Comparison of ENCODE assay signal across 9 cellular contexts in the genomic region with DNA sequence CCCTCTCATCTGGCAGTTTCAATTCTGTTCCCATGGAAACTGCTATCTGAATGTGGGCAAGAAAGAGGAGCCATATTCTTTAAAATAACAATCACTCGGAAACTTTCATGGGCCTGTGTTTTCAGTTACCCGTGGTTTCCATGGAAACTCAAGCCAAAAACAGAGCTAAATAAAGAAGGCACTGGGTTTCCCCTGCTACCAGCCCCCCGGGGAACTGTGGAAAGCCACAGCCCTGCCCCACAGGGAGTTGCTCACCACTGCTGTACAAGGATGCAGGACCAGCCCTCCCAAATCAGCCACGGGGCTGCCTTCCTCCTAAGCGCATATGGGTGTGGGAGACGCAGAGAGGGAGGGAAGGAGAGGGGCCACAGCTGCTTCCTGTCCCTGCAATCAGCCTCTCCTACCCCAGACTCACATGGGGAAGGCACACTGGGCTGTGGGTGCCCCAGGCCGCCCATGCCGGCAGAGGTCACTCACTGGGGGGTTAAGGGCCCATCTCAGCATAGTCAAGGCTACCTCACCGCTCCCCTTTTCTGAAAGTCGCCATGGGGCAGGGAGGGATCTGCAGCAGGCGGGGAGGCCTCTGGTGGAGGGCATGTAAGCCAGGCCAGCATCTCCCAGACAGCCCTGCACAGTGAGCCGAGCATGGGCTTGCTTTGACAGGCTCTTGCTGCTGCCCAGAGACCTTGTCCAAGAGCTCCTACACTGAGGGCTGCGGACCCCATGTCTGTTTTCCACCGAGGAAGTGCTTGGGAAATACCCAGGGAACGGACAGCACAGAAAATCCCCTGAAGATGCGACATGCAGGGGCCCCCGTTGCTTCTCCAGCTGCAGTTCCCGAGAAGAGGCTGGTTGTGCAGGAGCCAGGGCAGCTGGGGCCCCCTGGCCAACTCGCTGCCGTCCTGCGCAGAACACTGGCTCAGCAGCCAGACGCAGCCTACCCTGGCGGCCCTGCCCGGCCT.
DNase-seq lines count a peak whose midpoint lies in the region; ATAC-seq, FAIRE-seq and TF ChIP-seq lines count a peak whose summit lies in the region.
"Had no signal": no experiment of that assay in that cellular context is flagged by ENCODE, and none has a peak within 500 bp of the region (broad histone marks: within the 10 kb centered on the region; RNA-seq: fewer than 3 reads in every experiment).

No MANE protein-coding gene starts in this region.

- H3K9me3 Mint-ChIP-seq in activated T-helper 1 cell treated with anti-CD3 and anti-CD28 coated beads, Interleukin-12 subunit alpha, Interleukin-12 subunit beta, Interleukin-2, Interleukin-4 antibody, amounts not matched to agents 30 ng/mL and 10 ng/mL and 1 ng/mL, durations not matched to agents 14 hours and 24 hours and 36 hours, result peaks cover 5% of the 10 kb centered on the region

- peaks cover 0 to 8% (median 6%) of the 10 kb centered on the region in 4 experiments; a peak in 6 of 7 replicates for H3K4me1 ChIP-seq in H1 (replicated peaks in 1 of 4; ENCODE audit: control insufficient read depth in 3 of 4, insufficient read depth in 4 of 4, low read length in 3 of 4)

- intact Hi-C loops in activated T-helper 1 cell treated with anti-CD3 and anti-CD28 coated beads, Interleukin-12 subunit alpha, Interleukin-12 subunit beta, Interleukin-2, Interleukin-4 antibody, amounts not matched to agents 30 ng/mL and 10 ng/mL and 1 ng/mL, durations not matched to agents 14 hours and 24 hours and 36 hours (cut with micrococcal nuclease), result no loop called here

- FAIRE-seq in H1 (lab: Jason Lieb, UNC), result peak; percentile 13

- TF ChIP-seq RAD21 in H1 (IDR thresholded peaks at IDR 0.05 in 1 of 2, conservative IDR thresholded peaks at IDR 0.05 in 1 of 2; ENCODE audit: low read depth in 2 of 2, low read length in 2 of 2), result no peak

- H3K4me3 ChIP-seq in H1 (ENCODE audit: extremely low read depth in 1 of 4, insufficient read depth in 2 of 4, low read depth in 3 of 4, low read length in 4 of 4), result no peak overlapping the region; a peak in 1 of 8 replicates
- H3K4me3 ChIP-seq: smooth muscle cell had no signal

- H3K27ac Mint-ChIP-seq in activated T-helper 1 cell treated with anti-CD3 and anti-CD28 coated beads, Interleukin-12 subunit alpha, Interleukin-12 subunit beta, Interleukin-2, Interleukin-4 antibody, amounts not matched to agents 30 ng/mL and 10 ng/mL and 1 ng/mL, durations not matched to agents 14 hours and 24 hours and 36 hours, result no peak overlapping the region

- no peak overlapping the region for H3K14ac ChIP-seq in H1 (ENCODE audit: insufficient read length)

- TF ChIP-seq POLR2A in H1 (IDR thresholded peaks at IDR 0.05; ENCODE audit: control extremely low read depth in 1 of 2, low read depth in 2 of 2, low read length in 2 of 2), result no peak

- peak; percentile 13 for DNase-seq in stimulated activated CD4-positive, alpha-beta T cell treated with anti-CD3 and anti-CD28 coated beads, Interleukin-15, amount 100 ng/mL, for 24 hours
- no peak for DNase-seq in stimulated activated CD4-positive, alpha-beta T cell treated with anti-CD3 and anti-CD28 coated beads, Interleukin-4, amount 100 ng/mL, for 1 hour
- DNase-seq in H1 (ENCODE audit: low read depth in 1 of 2, low spot score in 2 of 2) (no peak), NCI-H345 (lab: John Stamatoyannopoulos, UW) (no peak), cerebellar nuclear complex (lab: John Stamatoyannopoulos, UW) (no peak)
- DNase-seq in activated T-helper 1 cell treated with anti-CD3 and anti-CD28 coated beads, Interleukin-12 subunit alpha, Interleukin-12 subunit beta, Interleukin-2, Interleukin-4 antibody, amounts not matched to agents 30 ng/mL and 10 ng/mL and 1 ng/mL, durations not matched to agents 14 hours and 24 hours and 36 hours (ENCODE audit: low spot score), result no peak

- H4K8ac ChIP-seq in H1 (ENCODE audit: extremely low read depth, insufficient read depth, low read length), result peak overlapping the region; percentile 77

- no peaks in the 10 kb centered on the region for H4K20me1 ChIP-seq in H1 (replicated peaks in 1 of 2; ENCODE audit: control insufficient read depth in 1 of 2, insufficient read depth in 2 of 2, low read length in 2 of 2)

- H3K79me2 ChIP-seq in H1 (ENCODE audit: control insufficient read depth in 1 of 2, insufficient read depth in 2 of 2, low read length in 2 of 2), result no peaks in the 10 kb centered on the region

- H4K5ac ChIP-seq in H1 (ENCODE audit: insufficient read length, low read depth, low read length), result no peak overlapping the region

- POLR2A ChIA-PET in H1 (lab: Charles Lee; ENCODE audit: partially characterized antibody), result no interaction called here

- no peak for TF ChIP-seq CTCF in H1 (IDR thresholded peaks at IDR 0.05; ENCODE audit: control extremely low read depth in 1 of 3, insufficient read depth in 1 of 3, low read depth in 1 of 3, low read length in 3 of 3)

- H2AFZ ChIP-seq in H1 (ENCODE audit: low read length), result peak overlapping the region; percentile 61

- H3K27me3 ChIP-seq in H1 (replicated peaks in 1 of 4; ENCODE audit: control insufficient read depth in 3 of 4, extremely low read depth in 1 of 4, insufficient read depth in 3 of 4, low read length in 3 of 4), result no peaks in the 10 kb centered on the region

- H3K36me3 Mint-ChIP-seq in activated T-helper 1 cell treated with anti-CD3 and anti-CD28 coated beads, Interleukin-12 subunit alpha, Interleukin-12 subunit beta, Interleukin-2, Interleukin-4 antibody, amounts not matched to agents 30 ng/mL and 10 ng/mL and 1 ng/mL, durations not matched to agents 14 hours and 24 hours and 36 hours (ENCODE audit: low read depth), result no peaks in the 10 kb centered on the region

- peaks cover 6% of the 10 kb centered on the region for H3K4me1 Mint-ChIP-seq in activated T-helper 1 cell treated with anti-CD3 and anti-CD28 coated beads, Interleukin-12 subunit alpha, Interleukin-12 subunit beta, Interleukin-2, Interleukin-4 antibody, amounts not matched to agents 30 ng/mL and 10 ng/mL and 1 ng/mL, durations not matched to agents 14 hours and 24 hours and 36 hours (ENCODE audit: low read depth)

- peak overlapping the region; percentile 99 for H2BK12ac ChIP-seq in H1 (ENCODE audit: low read depth, low read length)

- H3K27me3 Mint-ChIP-seq in activated T-helper 1 cell treated with anti-CD3 and anti-CD28 coated beads, Interleukin-12 subunit alpha, Interleukin-12 subunit beta, Interleukin-2, Interleukin-4 antibody, amounts not matched to agents 30 ng/mL and 10 ng/mL and 1 ng/mL, durations not matched to agents 14 hours and 24 hours and 36 hours (ENCODE audit: insufficient read depth), result no peaks in the 10 kb centered on the region

- H2BK20ac ChIP-seq in H1 (ENCODE audit: low read length), result no peak overlapping the region

- H2BK120ac ChIP-seq in H1 (replicated peaks; ENCODE audit: low read depth, low read length), result peak overlapping the region; percentile 36

- CTCF ChIA-PET in H1 (lab: Charles Lee; ENCODE audit: partially characterized antibody), result no interaction called here

- no peaks in the 10 kb centered on the region for H3K79me1 ChIP-seq in H1 (ENCODE audit: low read depth, low read length)

- no peaks in the 10 kb centered on the region for H3K9me3 ChIP-seq in H1 (ENCODE audit: insufficient read depth in 2 of 2, low read depth in 1 of 2, low read length in 1 of 2)

- H3K4me3 Mint-ChIP-seq in activated T-helper 1 cell treated with anti-CD3 and anti-CD28 coated beads, Interleukin-12 subunit alpha, Interleukin-12 subunit beta, Interleukin-2, Interleukin-4 antibody, amounts not matched to agents 30 ng/mL and 10 ng/mL and 1 ng/mL, durations not matched to agents 14 hours and 24 hours and 36 hours, result no peak overlapping the region

- peak; percentile 73 for ATAC-seq in HG03378 (IDR thresholded peaks at IDR 0.05; ENCODE audit: unreplicated experiment)
- ATAC-seq in HG03045 (IDR thresholded peaks at IDR 0.05; ENCODE audit: unreplicated experiment), result no peak

- TF ChIP-seq EP300 in H1 (IDR thresholded peaks at IDR 0.05; ENCODE audit: borderline replicate concordance in 1 of 2, low read depth in 2 of 2, low read length in 2 of 2), result peak in 1 of 2 experiments; percentile 36; a peak in 1 of 3 replicates

- no peak overlapping the region for H3K9ac ChIP-seq in H1 (replicated peaks in 1 of 4; ENCODE audit: extremely low read depth in 1 of 4, low read depth in 3 of 4, low read length in 3 of 4)

- no peak overlapping the region for H2AK5ac ChIP-seq in H1 (ENCODE audit: low read depth, low read length)

- H3K56ac ChIP-seq in H1 (replicated peaks; ENCODE audit: insufficient read length, low read depth, low read length), result no peak overlapping the region

- no peak overlapping the region for H3K23ac ChIP-seq in H1 (ENCODE audit: insufficient read length)

- no peaks in the 10 kb centered on the region; the same call in 1 of the 2 replicates for H3K23me2 ChIP-seq in H1 (ENCODE audit: low read depth, low read length)

- H3K36me3 ChIP-seq in H1 (ENCODE audit: control insufficient read depth in 2 of 4, insufficient read depth in 4 of 4, low read length in 3 of 4), result no peaks in the 10 kb centered on the region

- no peak overlapping the region for H3K4ac ChIP-seq in H1 (replicated peaks; ENCODE audit: insufficient read length, low read depth, low read length)

- peak overlapping the region; percentile 55 for H2BK5ac ChIP-seq in H1 (ENCODE audit: low read depth, low read length)

- 0 out of 2 replicates have a peak overlapping the region, but pooled peaks have one; percentile 40 for H2BK15ac ChIP-seq in H1 (ENCODE audit: low read length)

- WGBS in H1 (ENCODE audit: extremely low coverage in 1 of 2, insufficient coverage in 1 of 2, insufficient read length in 1 of 2, insufficient replicate concordance in 2 of 2, low coverage in 1 of 2, low lambda C conversion rate in 2 of 2, missing lambda C conversion rate in 1 of 2), 2 experiments, result 71% methylated on average over 22 of the region's 24 CpGs; no CpG with 5 or more reads in 1 of the 2 experiments

- H3K18ac ChIP-seq in H1 (ENCODE audit: extremely low read depth, low read length), result peak overlapping the region; percentile 73; the same call in 1 of the 2 replicates

- H3K4me2 ChIP-seq in H1 (ENCODE audit: insufficient read depth in 1 of 2, low read depth in 2 of 2, low read length in 2 of 2), result peak overlapping the region in 1 of 2 experiments; percentile 35; a peak in 2 of 4 replicates
- H3K4me2 ChIP-seq: smooth muscle cell had no signal

- H4K91ac ChIP-seq in H1 (replicated peaks; ENCODE audit: insufficient read length, low read length), result peak overlapping the region; percentile 76

- peak overlapping the region; percentile 25 for H3K27ac ChIP-seq in H1 (ENCODE audit: low read depth, low read length)

TF ChIP-seq in H1, 55 proteins besides CTCF, POLR2A, EP300 and RAD21 (continues in another document):
- TF ChIP-seq ASH2L (IDR thresholded peaks at IDR 0.05; ENCODE audit: low read length) (no peak), HDAC2 (IDR thresholded peaks at IDR 0.05; ENCODE audit: borderline replicate concordance in 1 of 2, low read depth in 2 of 2, low read length in 2 of 2) (no peak), SP2 (IDR thresholded peaks at IDR 0.05; ENCODE audit: low read length) (no peak), TEAD4 (IDR thresholded peaks at IDR 0.05; ENCODE audit: low read depth, low read length) (no peak), SUZ12 (IDR thresholded peaks at IDR 0.05; ENCODE audit: low read length) (no peak)
- TF ChIP-seq, protein P1, sequence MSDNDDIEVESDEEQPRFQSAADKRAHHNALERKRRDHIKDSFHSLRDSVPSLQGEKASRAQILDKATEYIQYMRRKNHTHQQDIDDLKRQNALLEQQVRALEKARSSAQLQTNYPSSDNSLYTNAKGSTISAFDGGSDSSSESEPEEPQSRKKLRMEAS (IDR thresholded peaks at IDR 0.05), result no peak
